8 cellular contexts compared by ENCODE assay signal in the genomic region with DNA sequence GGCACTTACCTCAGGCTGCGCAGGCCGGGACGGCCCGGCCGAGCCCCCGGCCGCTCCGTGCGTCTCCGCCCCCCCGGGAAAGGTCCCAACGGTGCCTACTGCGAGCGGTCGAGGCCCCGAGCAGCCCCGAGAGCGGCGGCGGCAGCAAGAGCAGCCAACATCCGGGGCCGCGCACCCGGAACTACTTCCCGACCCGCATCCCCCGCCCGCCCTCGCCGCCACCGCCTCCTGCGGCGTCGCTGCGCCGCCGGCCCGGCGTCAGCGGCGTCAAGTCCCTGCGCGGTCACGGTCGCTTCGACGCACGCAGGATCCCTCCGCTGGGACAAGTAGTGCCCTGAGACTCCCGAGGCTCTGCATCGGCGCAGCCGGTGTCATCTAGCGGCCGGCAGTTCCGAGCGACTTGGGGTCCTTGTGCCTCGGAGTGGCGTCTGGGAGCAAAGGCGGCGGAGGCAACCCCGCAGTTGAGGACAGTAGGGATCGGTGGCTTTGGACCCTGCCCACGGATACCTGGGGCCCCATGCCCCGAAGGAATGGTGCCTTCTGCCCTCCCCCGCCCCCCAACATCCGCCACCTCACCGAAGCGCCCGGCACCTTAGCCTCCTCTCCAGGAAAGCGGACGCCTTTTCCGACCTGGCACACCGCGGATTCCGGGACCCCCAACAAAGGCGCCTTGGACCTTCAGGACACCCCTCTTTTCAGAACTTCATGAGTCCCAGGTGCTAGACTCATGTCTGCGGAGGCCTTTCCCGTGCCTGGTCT. TPM values are rescaled to one million over a fixed set of nuclear protein-coding genes. Genes with fewer than 3 reads are reported as not detected.
A peak's percentile ranks its signal among the peaks of the same experiment; 100 is the strongest.
DNase-seq lines count a peak whose midpoint lies in the region; ATAC-seq and TF ChIP-seq lines count a peak whose summit lies in the region.

A gene (minus strand): TSS at position 186 of the 759 bp plus-strand sequence. CDS start 24,142 bp downstream, outside the sequence.

- H3F3A ChIP-seq in DOHH2 (ENCODE audit: control insufficient read depth, insufficient read depth) (no peaks in the 10 kb centered on the region; the same call in 1 of the 2 replicates), GM23338 (replicated peaks; ENCODE audit: low read depth) (no peaks in the 10 kb centered on the region)

- no peaks in the 10 kb centered on the region for H3K9me3 ChIP-seq in DOHH2 (ENCODE audit: control insufficient read depth, insufficient read depth, low read length)

- H3K27me3 Mint-ChIP-seq in GM23338 (ENCODE audit: insufficient read depth, low read depth, poor library complexity) (peaks cover 13% of the 10 kb centered on the region), nephron (ENCODE audit: low read depth) (no peaks in the 10 kb centered on the region)

- TF ChIP-seq CTCF in DOHH2 (IDR thresholded peaks at IDR 0.05; ENCODE audit: low read depth, low read length, poor library complexity, severe bottlenecking) (no peak), GM23338 (conservative IDR thresholded peaks at IDR 0.05; ENCODE audit: low read depth in 2 of 2) (peak in 1 of 2 experiments; percentile 13; a peak in 1 of 4 replicates), LNCaP clone FGC (IDR thresholded peaks at IDR 0.05; ENCODE audit: control insufficient read depth, extremely low read depth, insufficient read depth) (peak; percentile 12; the same call in 1 of the 2 replicates), RWPE1 (conservative IDR thresholded peaks at IDR 0.05; ENCODE audit: low read depth) (no peak), fibroblast of the aortic adventitia (IDR thresholded peaks at IDR 0.05; ENCODE audit: insufficient read depth, low read length) (no peak), nephron (IDR thresholded peaks at IDR 0.05; ENCODE audit: unreplicated experiment in 3 of 3) (no peak)

- CTCF ChIA-PET in RWPE1 (lab: Yijun Ruan, JAX), result interaction anchor here (1.2 kb wide), 1 partner anchor 162 kb away, joined by 6 read pairs; no protein-coding TSS in a partner anchor

- H3K4me1 ChIP-seq in DOHH2 (ENCODE audit: control insufficient read depth, low read length) (peaks cover 25% of the 10 kb centered on the region), GM23338 (ENCODE audit: insufficient read depth) (peaks cover 35% of the 10 kb centered on the region)

- H2AFZ ChIP-seq in GM23338, result peak within 1 kb of the TSS; percentile 96

- ATAC-seq in GM23338, result peak; percentile 76
- ATAC-seq in stimulated activated naive CD8-positive, alpha-beta T cell treated with anti-CD3 and anti-CD28 coated beads, Interleukin-15, Interleukin-2, amounts not matched to agents 100 U/mL and 50 U/mL, for 24 hours, result peak; percentile 94

- H3K4me1 Mint-ChIP-seq in GM23338 (peaks cover 42% of the 10 kb centered on the region), nephron (peaks cover 55% of the 10 kb centered on the region)

- H3K27me3 ChIP-seq in DOHH2 (ENCODE audit: control insufficient read depth, low read length) (0 out of 2 replicates have a peak, but pooled peaks cover 3% of the 10 kb centered on the region), GM23338 (ENCODE audit: insufficient read depth) (no peaks in the 10 kb centered on the region)

- H3K79me2 ChIP-seq in DOHH2 (ENCODE audit: control insufficient read depth, low read length) (peaks cover 60% of the 10 kb centered on the region), GM23338 (replicated peaks; ENCODE audit: insufficient read depth) (peaks cover 44% of the 10 kb centered on the region)

- H3K36me3 Mint-ChIP-seq in GM23338 (ENCODE audit: low read depth) (no peaks in the 10 kb centered on the region; the same call in 2 of the 3 replicates), nephron (ENCODE audit: low read depth) (peaks cover 3% of the 10 kb centered on the region)

- H3K9me2 ChIP-seq in DOHH2 (replicated peaks; ENCODE audit: control insufficient read depth, low read length), result no peaks in the 10 kb centered on the region
- H3K9me2 ChIP-seq in GM23338 (ENCODE audit: insufficient read depth), result no peaks in the 10 kb centered on the region

- H4K20me1 ChIP-seq in DOHH2 (ENCODE audit: control insufficient read depth, insufficient read depth, low read depth, low read length) (peaks cover 16% of the 10 kb centered on the region; the same call in 1 of the 2 replicates), GM23338 (replicated peaks; ENCODE audit: insufficient read depth) (peaks cover 31% of the 10 kb centered on the region)

- POLR2A ChIA-PET in RWPE1 (lab: Yijun Ruan, JAX; ENCODE audit: low non-redundant PET), result no interaction called here

- peak; percentile 98 for DNase-seq in GM23338 (ENCODE audit: low spot score)
- peak; percentile 94 for DNase-seq in LNCaP clone FGC (ENCODE audit: low read depth)
- peak; percentile 91 for DNase-seq in RWPE1 (ENCODE audit: low spot score)
- DNase-seq in activated T-helper 9 cell treated with anti-CD3 and anti-CD28 coated beads, Interleukin-2, amount 50 U/mL, for 16 hours (ENCODE audit: low read depth), result peak; percentile 88
- DNase-seq in fibroblast of the aortic adventitia (ENCODE audit: low read depth), result peak; percentile 95
- peak; percentile 94 for DNase-seq in stimulated activated naive CD8-positive, alpha-beta T cell treated with anti-CD3 and anti-CD28 coated beads, Interleukin-15, Interleukin-2, amounts not matched to agents 100 U/mL and 50 U/mL, for 24 hours

- peak within 1 kb of the TSS; percentile 82 for H3K4me2 ChIP-seq in DOHH2 (ENCODE audit: low read length)
- H3K4me2 ChIP-seq in GM23338, result peak within 1 kb of the TSS; percentile 86

- H3K27ac ChIP-seq in DOHH2 (ENCODE audit: low read depth, low read length) (peak within 1 kb of the TSS; percentile 32), GM23338 (ENCODE audit: low read depth) (peak within 1 kb of the TSS; percentile 99), RWPE1 (peak within 1 kb of the TSS; percentile 88)

- H3K27ac Mint-ChIP-seq in GM23338, result peak within 1 kb of the TSS; percentile 96
- H3K27ac Mint-ChIP-seq in nephron, result peak within 1 kb of the TSS; percentile 88 to 93 (median 93)

- H3K36me3 ChIP-seq in DOHH2 (ENCODE audit: control insufficient read depth, low read length) (peaks cover 3% of the 10 kb centered on the region; the same call in 1 of the 2 replicates), GM23338 (ENCODE audit: insufficient read depth) (no peaks in the 10 kb centered on the region)

- H3K4me3 ChIP-seq in DOHH2 (ENCODE audit: low read length) (peak within 1 kb of the TSS; percentile 83), GM23338 (peak within 1 kb of the TSS; percentile 69), LNCaP clone FGC (ENCODE audit: low read depth, low read length) (peak within 1 kb of the TSS; percentile 95), fibroblast of the aortic adventitia (ENCODE audit: low read depth, low read length) (peak within 1 kb of the TSS; percentile 99)

- H3K9me3 Mint-ChIP-seq in GM23338 (no peaks in the 10 kb centered on the region; the same call in 2 of the 3 replicates), nephron (no peaks in the 10 kb centered on the region)

- peak within 1 kb of the TSS; percentile 95 for H3K4me3 Mint-ChIP-seq in GM23338
- H3K4me3 Mint-ChIP-seq in nephron, result peak within 1 kb of the TSS; percentile 85 to 97 (median 92)

TF ChIP-seq in GM23338, 12 proteins besides CTCF, POLR2A, EP300 and RAD21:
- peak; percentile 90 for TF ChIP-seq POLR2AphosphoS5 (IDR thresholded peaks at IDR 0.05; ENCODE audit: low read depth)
- TF ChIP-seq NANOG (IDR thresholded peaks at IDR 0.05; ENCODE audit: borderline replicate concordance), result no peak
- TF ChIP-seq CREB1 (CRISPR knock-in tag; IDR thresholded peaks at IDR 0.05; ENCODE audit: low read depth), result peak; percentile 94
- TF ChIP-seq, protein P1, sequence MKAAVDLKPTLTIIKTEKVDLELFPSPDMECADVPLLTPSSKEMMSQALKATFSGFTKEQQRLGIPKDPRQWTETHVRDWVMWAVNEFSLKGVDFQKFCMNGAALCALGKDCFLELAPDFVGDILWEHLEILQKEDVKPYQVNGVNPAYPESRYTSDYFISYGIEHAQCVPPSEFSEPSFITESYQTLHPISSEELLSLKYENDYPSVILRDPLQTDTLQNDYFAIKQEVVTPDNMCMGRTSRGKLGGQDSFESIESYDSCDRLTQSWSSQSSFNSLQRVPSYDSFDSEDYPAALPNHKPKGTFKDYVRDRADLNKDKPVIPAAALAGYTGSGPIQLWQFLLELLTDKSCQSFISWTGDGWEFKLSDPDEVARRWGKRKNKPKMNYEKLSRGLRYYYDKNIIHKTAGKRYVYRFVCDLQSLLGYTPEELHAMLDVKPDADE (IDR thresholded peaks at IDR 0.05), result peak; percentile 76

RNA-seq across cellular contexts. Expression of the gene that starts here (rescaled TPM):
- 53.3 and 66.3 TPM in 2 replicates for total RNA-seq in GM23338 (2014; rRNA removed; shearing (Covaris generic))
- 31.9 and 36.6 TPM in 2 replicates for polyA plus RNA-seq in GM23338 (2016; fragmentation: Nextera tagmentation; extraction: Ambion mirVana)
- total RNA-seq in fibroblast of the aortic adventitia (ENCODE audit: low replicate concordance), result 17.4 and 38.0 TPM in 2 replicates

Comparison
In these comparisons a context has a peak if more than half of its experiments do, and no peak if none do; other contexts are left out.
1. Peak in every context shown above with its lines: DNase-seq, ATAC-seq, H3K4me3 ChIP-seq and H3K27ac ChIP-seq.
2. H3K27ac ChIP-seq: peak in every context shown above with its lines; median percentile 99 in GM23338; 88 in RWPE1; 32 in DOHH2.